ENCODE assay signal across 1 cellular context in genomic region chr1:87024936-87025537, GRCh38.
TF ChIP-seq lines count a peak whose summit lies in the region.

No MANE protein-coding gene starts in this region.

TF ChIP-seq in GM12878, 131 proteins besides CTCF, POLR2A, EP300 and RAD21 (continued from another document and continues in another):
- TF ChIP-seq, protein P1, sequence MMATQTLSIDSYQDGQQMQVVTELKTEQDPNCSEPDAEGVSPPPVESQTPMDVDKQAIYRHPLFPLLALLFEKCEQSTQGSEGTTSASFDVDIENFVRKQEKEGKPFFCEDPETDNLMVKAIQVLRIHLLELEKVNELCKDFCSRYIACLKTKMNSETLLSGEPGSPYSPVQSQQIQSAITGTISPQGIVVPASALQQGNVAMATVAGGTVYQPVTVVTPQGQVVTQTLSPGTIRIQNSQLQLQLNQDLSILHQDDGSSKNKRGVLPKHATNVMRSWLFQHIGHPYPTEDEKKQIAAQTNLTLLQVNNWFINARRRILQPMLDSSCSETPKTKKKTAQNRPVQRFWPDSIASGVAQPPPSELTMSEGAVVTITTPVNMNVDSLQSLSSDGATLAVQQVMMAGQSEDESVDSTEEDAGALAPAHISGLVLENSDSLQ (IDR thresholded peaks at IDR 0.05), result no peak
- TF ChIP-seq CHD1 (IDR thresholded peaks at IDR 0.05; ENCODE audit: low read depth, low read length) (no peak), FOXK2 (IDR thresholded peaks at IDR 0.05) (no peak), CHD4 (IDR thresholded peaks at IDR 0.05) (no peak), MXI1 (IDR thresholded peaks at IDR 0.05; ENCODE audit: low read depth, low read length) (no peak), JUNB (IDR thresholded peaks at IDR 0.05) (peak; percentile 39), BMI1 (IDR thresholded peaks at IDR 0.05; ENCODE audit: borderline replicate concordance) (no peak), PRDM15 (CRISPR knock-in tag; IDR thresholded peaks at IDR 0.05) (no peak), CBX3 (IDR thresholded peaks at IDR 0.05; ENCODE audit: borderline replicate concordance, low read depth) (no peak), RCOR1 (conservative IDR thresholded peaks at IDR 0.05; ENCODE audit: low read depth, low read length) (no peak), RB1 (IDR thresholded peaks at IDR 0.05; ENCODE audit: borderline replicate concordance) (no peak), ESRRA (IDR thresholded peaks at IDR 0.05; ENCODE audit: low read length) (no peak), CEBPB (IDR thresholded peaks at IDR 0.05; ENCODE audit: borderline replicate concordance in 1 of 2, low read depth in 2 of 2, low read length in 2 of 2) (no peak), SREBF2 (IDR thresholded peaks at IDR 0.05; ENCODE audit: low read length) (no peak), JUND (IDR thresholded peaks at IDR 0.05; ENCODE audit: low read depth, low read length) (no peak), KDM1A (IDR thresholded peaks at IDR 0.05; ENCODE audit: borderline replicate concordance) (no peak), IKZF2 (IDR thresholded peaks at IDR 0.05) (no peak; a peak in 2 of 4 replicates), RBBP5 (conservative IDR thresholded peaks at IDR 0.05) (no peak), IRF3 (IDR thresholded peaks at IDR 0.05) (no peak), NR2C2 (IDR thresholded peaks at IDR 0.05; ENCODE audit: borderline replicate concordance, control insufficient read depth, insufficient read length, low read depth) (no peak), SREBF1 (IDR thresholded peaks at IDR 0.05; ENCODE audit: low read length) (no peak), BRCA1 (IDR thresholded peaks at IDR 0.05; ENCODE audit: low read depth, low read length) (no peak), DPF2 (IDR thresholded peaks at IDR 0.05) (no peak), ZNF687 (IDR thresholded peaks at IDR 0.05) (no peak), NKRF (conservative IDR thresholded peaks at IDR 0.05) (no peak), SMARCA5 (IDR thresholded peaks at IDR 0.05) (no peak), CREB1 (IDR thresholded peaks at IDR 0.05; ENCODE audit: low read depth) (0 out of 2 replicates have a peak, but pooled peaks have one; percentile 17), SUPT20H (IDR thresholded peaks at IDR 0.05; ENCODE audit: borderline replicate concordance, control insufficient read depth, low read depth, low read length) (no peak), HSF1 (IDR thresholded peaks at IDR 0.05; ENCODE audit: low read depth, low read length) (no peak), EGR1 (IDR thresholded peaks at IDR 0.05; ENCODE audit: borderline replicate concordance in 1 of 2, low read depth in 2 of 2, low read length in 2 of 2) (no peak), HDAC2 (IDR thresholded peaks at IDR 0.05) (no peak)
- TF ChIP-seq, protein P2, sequence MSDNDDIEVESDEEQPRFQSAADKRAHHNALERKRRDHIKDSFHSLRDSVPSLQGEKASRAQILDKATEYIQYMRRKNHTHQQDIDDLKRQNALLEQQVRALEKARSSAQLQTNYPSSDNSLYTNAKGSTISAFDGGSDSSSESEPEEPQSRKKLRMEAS (IDR thresholded peaks at IDR 0.05; ENCODE audit: low read depth, low read length), result no peak
- TF ChIP-seq, protein P3, sequence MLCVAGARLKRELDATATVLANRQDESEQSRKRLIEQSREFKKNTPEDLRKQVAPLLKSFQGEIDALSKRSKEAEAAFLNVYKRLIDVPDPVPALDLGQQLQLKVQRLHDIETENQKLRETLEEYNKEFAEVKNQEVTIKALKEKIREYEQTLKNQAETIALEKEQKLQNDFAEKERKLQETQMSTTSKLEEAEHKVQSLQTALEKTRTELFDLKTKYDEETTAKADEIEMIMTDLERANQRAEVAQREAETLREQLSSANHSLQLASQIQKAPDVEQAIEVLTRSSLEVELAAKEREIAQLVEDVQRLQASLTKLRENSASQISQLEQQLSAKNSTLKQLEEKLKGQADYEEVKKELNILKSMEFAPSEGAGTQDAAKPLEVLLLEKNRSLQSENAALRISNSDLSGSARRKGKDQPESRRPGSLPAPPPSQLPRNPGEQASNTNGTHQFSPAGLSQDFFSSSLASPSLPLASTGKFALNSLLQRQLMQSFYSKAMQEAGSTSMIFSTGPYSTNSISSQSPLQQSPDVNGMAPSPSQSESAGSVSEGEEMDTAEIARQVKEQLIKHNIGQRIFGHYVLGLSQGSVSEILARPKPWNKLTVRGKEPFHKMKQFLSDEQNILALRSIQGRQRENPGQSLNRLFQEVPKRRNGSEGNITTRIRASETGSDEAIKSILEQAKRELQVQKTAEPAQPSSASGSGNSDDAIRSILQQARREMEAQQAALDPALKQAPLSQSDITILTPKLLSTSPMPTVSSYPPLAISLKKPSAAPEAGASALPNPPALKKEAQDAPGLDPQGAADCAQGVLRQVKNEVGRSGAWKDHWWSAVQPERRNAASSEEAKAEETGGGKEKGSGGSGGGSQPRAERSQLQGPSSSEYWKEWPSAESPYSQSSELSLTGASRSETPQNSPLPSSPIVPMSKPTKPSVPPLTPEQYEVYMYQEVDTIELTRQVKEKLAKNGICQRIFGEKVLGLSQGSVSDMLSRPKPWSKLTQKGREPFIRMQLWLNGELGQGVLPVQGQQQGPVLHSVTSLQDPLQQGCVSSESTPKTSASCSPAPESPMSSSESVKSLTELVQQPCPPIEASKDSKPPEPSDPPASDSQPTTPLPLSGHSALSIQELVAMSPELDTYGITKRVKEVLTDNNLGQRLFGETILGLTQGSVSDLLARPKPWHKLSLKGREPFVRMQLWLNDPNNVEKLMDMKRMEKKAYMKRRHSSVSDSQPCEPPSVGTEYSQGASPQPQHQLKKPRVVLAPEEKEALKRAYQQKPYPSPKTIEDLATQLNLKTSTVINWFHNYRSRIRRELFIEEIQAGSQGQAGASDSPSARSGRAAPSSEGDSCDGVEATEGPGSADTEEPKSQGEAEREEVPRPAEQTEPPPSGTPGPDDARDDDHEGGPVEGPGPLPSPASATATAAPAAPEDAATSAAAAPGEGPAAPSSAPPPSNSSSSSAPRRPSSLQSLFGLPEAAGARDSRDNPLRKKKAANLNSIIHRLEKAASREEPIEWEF (IDR thresholded peaks at IDR 0.05; ENCODE audit: insufficient replicate concordance, low read depth, low read length), result no peak
- TF ChIP-seq, protein P4, sequence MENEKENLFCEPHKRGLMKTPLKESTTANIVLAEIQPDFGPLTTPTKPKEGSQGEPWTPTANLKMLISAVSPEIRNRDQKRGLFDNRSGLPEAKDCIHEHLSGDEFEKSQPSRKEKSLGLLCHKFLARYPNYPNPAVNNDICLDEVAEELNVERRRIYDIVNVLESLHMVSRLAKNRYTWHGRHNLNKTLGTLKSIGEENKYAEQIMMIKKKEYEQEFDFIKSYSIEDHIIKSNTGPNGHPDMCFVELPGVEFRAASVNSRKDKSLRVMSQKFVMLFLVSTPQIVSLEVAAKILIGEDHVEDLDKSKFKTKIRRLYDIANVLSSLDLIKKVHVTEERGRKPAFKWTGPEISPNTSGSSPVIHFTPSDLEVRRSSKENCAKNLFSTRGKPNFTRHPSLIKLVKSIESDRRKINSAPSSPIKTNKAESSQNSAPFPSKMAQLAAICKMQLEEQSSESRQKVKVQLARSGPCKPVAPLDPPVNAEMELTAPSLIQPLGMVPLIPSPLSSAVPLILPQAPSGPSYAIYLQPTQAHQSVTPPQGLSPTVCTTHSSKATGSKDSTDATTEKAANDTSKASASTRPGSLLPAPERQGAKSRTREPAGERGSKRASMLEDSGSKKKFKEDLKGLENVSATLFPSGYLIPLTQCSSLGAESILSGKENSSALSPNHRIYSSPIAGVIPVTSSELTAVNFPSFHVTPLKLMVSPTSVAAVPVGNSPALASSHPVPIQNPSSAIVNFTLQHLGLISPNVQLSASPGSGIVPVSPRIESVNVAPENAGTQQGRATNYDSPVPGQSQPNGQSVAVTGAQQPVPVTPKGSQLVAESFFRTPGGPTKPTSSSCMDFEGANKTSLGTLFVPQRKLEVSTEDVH (IDR thresholded peaks at IDR 0.05; ENCODE audit: low read depth, partially characterized antibody), result no peak
